25 cellular contexts compared by ENCODE assay signal in the genomic region with DNA sequence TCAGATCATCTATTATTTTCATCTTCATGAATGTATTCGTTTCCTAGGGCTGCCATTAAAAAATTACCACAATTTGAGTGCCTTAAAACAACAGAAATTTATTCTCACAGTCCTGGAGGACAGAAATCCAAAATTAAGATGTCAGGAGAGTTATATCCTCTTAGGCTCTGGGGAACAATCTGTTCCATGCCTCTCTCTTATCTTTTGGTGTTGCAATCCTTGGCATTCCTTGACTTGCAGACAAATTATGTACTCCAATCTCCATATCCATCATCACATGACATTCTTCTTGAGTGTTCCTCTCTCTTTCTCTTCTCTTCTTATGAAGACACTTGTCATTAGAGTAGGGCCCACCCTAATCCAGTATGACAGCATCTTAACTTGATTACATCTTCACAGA.
"Had no signal": no experiment of that assay in that cellular context is flagged by ENCODE, and none has a peak within 500 bp of the region (broad histone marks: within the 10 kb centered on the region; RNA-seq: fewer than 3 reads in every experiment).

No MANE protein-coding gene starts in this region.

- DNase-seq: activated B cell treated with CpG ODN at 0.5 μM for 24 hours; activated CD4-positive, alpha-beta memory T cell treated with anti-CD3 and anti-CD28 coated beads for 36 hours; activated CD4-positive, alpha-beta T cell treated with anti-CD3 and anti-CD28 coated beads, Interleukin-2, amount 10 ng/mL, durations not matched to agents 7 days and 5 days; activated CD8-positive, alpha-beta memory T cell treated with anti-CD3 and anti-CD28 coated beads for 24 hours; activated gamma-delta T cell; activated naive CD4-positive, alpha-beta T cell treated with anti-CD3 and anti-CD28 coated beads for 36 hours; activated T-cell treated with anti-CD3 and anti-CD28 coated beads, Interleukin-2, amount 50 U/mL, for 4 hours; anterior cingulate cortex; IMR-90; Kasumi-1; KBM-7; NCI-H1048; NCI-H2029 treated with DMSO at 0.1 percent for 48 hours; NCI-H510A treated with DMSO at 0.1 percent for 48 hours; NCI-H69; NK-92 treated with Interleukin-12 subunit alpha and Interleukin-12 subunit beta, amount 100 ng/mL, for 24 hours; OCI-M1; RPMI8226; T-cell; T-helper 2 cell; T1000 had no signal

- H3K4me3 ChIP-seq: SK-N-MC had no signal

- H3K27ac Mint-ChIP-seq: activated B cell treated with CpG ODN at 0.5 μM for 24 hours; activated CD4-positive, alpha-beta memory T cell treated with anti-CD3 and anti-CD28 coated beads for 36 hours; activated CD4-positive, alpha-beta T cell treated with anti-CD3 and anti-CD28 coated beads, Interleukin-2, amount 10 ng/mL, durations not matched to agents 7 days and 5 days; activated naive CD4-positive, alpha-beta T cell treated with anti-CD3 and anti-CD28 coated beads for 36 hours; activated naive CD8-positive, alpha-beta T cell; T-cell had no signal

- ATAC-seq: activated T-cell treated with anti-CD3 and anti-CD28 coated beads, Interleukin-2, amount 50 U/mL, for 4 hours; Panc1; Right ventricle myocardium inferior; T-cell had no signal

- H3K36me3 Mint-ChIP-seq: activated CD4-positive, alpha-beta memory T cell treated with anti-CD3 and anti-CD28 coated beads for 36 hours; activated naive CD8-positive, alpha-beta T cell; T-cell had no signal

- H3K27ac ChIP-seq: SK-N-MC had no signal

- H3K27me3 Mint-ChIP-seq: activated B cell treated with CpG ODN at 0.5 μM for 24 hours had no signal

- H3K4me3 Mint-ChIP-seq: activated B cell treated with CpG ODN at 0.5 μM for 24 hours; activated CD4-positive, alpha-beta memory T cell treated with anti-CD3 and anti-CD28 coated beads for 36 hours; activated CD4-positive, alpha-beta T cell treated with anti-CD3 and anti-CD28 coated beads, Interleukin-2, amount 10 ng/mL, durations not matched to agents 7 days and 5 days; activated naive CD4-positive, alpha-beta T cell treated with anti-CD3 and anti-CD28 coated beads for 36 hours; activated naive CD8-positive, alpha-beta T cell; activated T-cell treated with anti-CD3 and anti-CD28 coated beads, Interleukin-2, amount 50 U/mL, for 4 hours; T-cell had no signal

- H3K9me3 Mint-ChIP-seq: activated B cell treated with CpG ODN at 0.5 μM for 24 hours; activated CD4-positive, alpha-beta memory T cell treated with anti-CD3 and anti-CD28 coated beads for 36 hours; activated CD4-positive, alpha-beta T cell treated with anti-CD3 and anti-CD28 coated beads, Interleukin-2, amount 10 ng/mL, durations not matched to agents 7 days and 5 days; activated naive CD4-positive, alpha-beta T cell treated with anti-CD3 and anti-CD28 coated beads for 36 hours; activated T-cell treated with anti-CD3 and anti-CD28 coated beads, Interleukin-2, amount 50 U/mL, for 4 hours; T-cell had no signal

- H3K4me1 Mint-ChIP-seq: activated B cell treated with CpG ODN at 0.5 μM for 24 hours; activated CD4-positive, alpha-beta T cell treated with anti-CD3 and anti-CD28 coated beads, Interleukin-2, amount 10 ng/mL, durations not matched to agents 7 days and 5 days; T-cell had no signal
